Comparison of ENCODE assay signal across 29 cellular contexts in genomic region chr11:122089111-122089510, GRCh38. TPM values are rescaled to one million over a fixed set of nuclear protein-coding genes. Genes with fewer than 3 reads are reported as not detected.
DNase-seq lines count a peak whose midpoint lies in the region; ATAC-seq and TF ChIP-seq lines count a peak whose summit lies in the region.
"Had no signal": no experiment of that assay in that cellular context is flagged by ENCODE, and none has a peak within 500 bp of the region (broad histone marks: within the 10 kb centered on the region; RNA-seq: fewer than 3 reads in every experiment).

No MANE protein-coding gene starts in this region.

- no peak overlapping the region for H3K4me3 ChIP-seq in IMR-90 (ENCODE audit: insufficient read depth, low read depth, low read length)
- no peak overlapping the region for H3K4me3 ChIP-seq in right atrium auricular region
- no peak overlapping the region for H3K4me3 ChIP-seq in thoracic aorta
- H3K4me3 ChIP-seq: breast epithelium, coronary artery, ovary had no signal

- WGBS in IMR-90 (ENCODE audit: extremely low coverage in 2 of 2, insufficient read length in 1 of 2), 2 experiments, result no CpG with 5 or more reads among the region's 1 CpG

- peaks cover 17 to 51% of the 10 kb centered on the region in 2 donors for H3K27me3 Mint-ChIP-seq in natural killer cell treated with Interleukin-12 subunit alpha and Interleukin-12 subunit beta and Interleukin-15 and Interleukin-18, amount 100 ng/mL, for 72 hours
- H3K27me3 Mint-ChIP-seq in activated naive CD8-positive, alpha-beta T cell treated with anti-CD3 and anti-CD28 coated beads for 36 hours, result peaks cover 14% of the 10 kb centered on the region

- H3K23ac ChIP-seq in IMR-90 (ENCODE audit: low read depth, low read length), result no peak overlapping the region

- peaks cover 68% of the 10 kb centered on the region for H4K20me1 ChIP-seq in IMR-90 (ENCODE audit: insufficient read depth, low read length)

- no peak; the same call in 1 of the 2 replicates for TF ChIP-seq POLR2A in IMR-90 (IDR thresholded peaks at IDR 0.05; ENCODE audit: low read depth, low read length)

- no peak overlapping the region for H2AFZ ChIP-seq in IMR-90 (replicated peaks; ENCODE audit: low read length, poor library complexity)

- DNase-seq in IMR-90 (no peak), caudate nucleus (lab: John Stamatoyannopoulos, UW) (no peak), right atrium auricular region (ENCODE audit: low spot score) (no peak), thoracic aorta (ENCODE audit: low spot score) (no peak), omental fat pad (ENCODE audit: low spot score) (no peak)
- DNase-seq in activated naive CD4-positive, alpha-beta T cell treated with Interleukin-2 at 50 U/mL for 16 hours, result no peak
- DNase-seq in natural killer cell treated with Interleukin-12 subunit alpha and Interleukin-12 subunit beta and Interleukin-15 and Interleukin-18, amount 100 ng/mL, for 72 hours (ENCODE audit: low spot score), result no peak
- no peak for DNase-seq in activated naive CD8-positive, alpha-beta T cell treated with anti-CD3 and anti-CD28 coated beads for 36 hours
- DNase-seq: activated CD4-positive, alpha-beta T cell treated with anti-CD3 and anti-CD28 coated beads for 4 hours; activated gamma-delta T cell treated with Interleukin-2 at 50 U/mL for 16 hours; activated T-cell treated with anti-CD3 and anti-CD28 coated beads, Interleukin-2, amount 50 U/mL, for 1 hour; effector memory CD8-positive, alpha-beta T cell; erythroblast; foreskin melanocyte; midbrain; naive thymus-derived CD8-positive, alpha-beta T cell; NCI-H1694; NCI-H2171 treated with DMSO at 0.1 percent for 48 hours; NCI-H524; ovary; retina; SIG-M5; T-helper 9 cell had no signal

- no peak overlapping the region for H4K5ac ChIP-seq in IMR-90 (ENCODE audit: low read depth, low read length)

- no peak overlapping the region for H2BK20ac ChIP-seq in IMR-90 (ENCODE audit: low read depth, low read length)

- H3K79me1 ChIP-seq in IMR-90 (ENCODE audit: low read depth in 1 of 2, low read length in 2 of 2), result peaks cover 17 to 40% of the 10 kb centered on the region in 2 experiments

- H2BK5ac ChIP-seq in IMR-90 (ENCODE audit: low read depth, low read length, poor library complexity, severe bottlenecking), result peak overlapping the region; percentile 72

- H3K27ac Mint-ChIP-seq in natural killer cell treated with Interleukin-12 subunit alpha and Interleukin-12 subunit beta and Interleukin-15 and Interleukin-18, amount 100 ng/mL, for 72 hours, result no peak overlapping the region
- H3K27ac Mint-ChIP-seq in activated naive CD8-positive, alpha-beta T cell treated with anti-CD3 and anti-CD28 coated beads for 36 hours, result no peak overlapping the region
- H3K27ac Mint-ChIP-seq: effector memory CD8-positive, alpha-beta T cell; naive thymus-derived CD8-positive, alpha-beta T cell had no signal

- H3K18ac ChIP-seq in IMR-90 (ENCODE audit: low read depth, low read length), result no peak overlapping the region

- H3K4ac ChIP-seq in IMR-90 (ENCODE audit: low read depth, low read length), result no peak overlapping the region

- TF ChIP-seq CTCF in IMR-90 (conservative IDR thresholded peaks at IDR 0.05; ENCODE audit: low read depth, low read length) (no peak), right atrium auricular region (IDR thresholded peaks at IDR 0.05) (no peak), thoracic aorta (IDR thresholded peaks at IDR 0.05) (no peak), omental fat pad (IDR thresholded peaks at IDR 0.05) (no peak)

- no peaks in the 10 kb centered on the region for H3K9me3 Mint-ChIP-seq in natural killer cell treated with Interleukin-12 subunit alpha and Interleukin-12 subunit beta and Interleukin-15 and Interleukin-18, amount 100 ng/mL, for 72 hours
- no peaks in the 10 kb centered on the region for H3K9me3 Mint-ChIP-seq in activated naive CD8-positive, alpha-beta T cell treated with anti-CD3 and anti-CD28 coated beads for 36 hours
- H3K9me3 Mint-ChIP-seq: effector memory CD8-positive, alpha-beta T cell had no signal

- H3K4me2 ChIP-seq in IMR-90 (ENCODE audit: low read depth, low read length), result no peak overlapping the region; the same call in 1 of the 2 replicates

- H2BK15ac ChIP-seq in IMR-90 (ENCODE audit: low read depth, low read length), result no peak overlapping the region

- BruUV-seq in IMR-90 (replicated peaks; lab: Mats Ljungman, UMichigan), result no TSS peak

- no peak overlapping the region for H3K56ac ChIP-seq in IMR-90 (ENCODE audit: extremely low read depth, insufficient read depth, low read length)

- H3K4me1 ChIP-seq in IMR-90 (ENCODE audit: control insufficient read depth, insufficient read depth, low read length), result peaks cover 16% of the 10 kb centered on the region
- peaks cover 0 to 22% of the 10 kb centered on the region in 2 donors for H3K4me1 ChIP-seq in right atrium auricular region
- peaks cover 35 to 78% of the 10 kb centered on the region in 2 donors for H3K4me1 ChIP-seq in thoracic aorta (ENCODE audit: control insufficient read depth in 1 of 2, low read depth in 2 of 2)
- H3K4me1 ChIP-seq: breast epithelium had no signal

- no peak overlapping the region for H2AK5ac ChIP-seq in IMR-90 (ENCODE audit: low read depth, low read length)

- no peaks in the 10 kb centered on the region for H3K4me1 Mint-ChIP-seq in natural killer cell treated with Interleukin-12 subunit alpha and Interleukin-12 subunit beta and Interleukin-15 and Interleukin-18, amount 100 ng/mL, for 72 hours (ENCODE audit: low read depth in 2 of 2)
- no peaks in the 10 kb centered on the region for H3K4me1 Mint-ChIP-seq in activated naive CD8-positive, alpha-beta T cell treated with anti-CD3 and anti-CD28 coated beads for 36 hours
- H3K4me1 Mint-ChIP-seq: naive thymus-derived CD8-positive, alpha-beta T cell had no signal

- no peaks in the 10 kb centered on the region for H3K36me3 Mint-ChIP-seq in natural killer cell treated with Interleukin-12 subunit alpha and Interleukin-12 subunit beta and Interleukin-15 and Interleukin-18, amount 100 ng/mL, for 72 hours
- H3K36me3 Mint-ChIP-seq in activated naive CD8-positive, alpha-beta T cell treated with anti-CD3 and anti-CD28 coated beads for 36 hours, result no peaks in the 10 kb centered on the region
- H3K36me3 Mint-ChIP-seq: naive thymus-derived CD8-positive, alpha-beta T cell had no signal

- H4K8ac ChIP-seq in IMR-90 (ENCODE audit: low read depth in 2 of 2, low read length in 2 of 2), result no peak overlapping the region

- POLR2A ChIA-PET in IMR-90 (lab: Charles Lee; ENCODE audit: unreplicated experiment), result no interaction called here

- in situ Hi-C loops in IMR-90 (cut with MboI; ENCODE audit: low sequenced_read_pairs), result no loop called here

- no peak overlapping the region for H3K27ac ChIP-seq in IMR-90 (ENCODE audit: insufficient read depth, low read length)
- peak overlapping the region; percentile 64 for H3K27ac ChIP-seq in caudate nucleus (ENCODE audit: low read depth, low read length)
- peak overlapping the region; percentile 28 to 66 for H3K27ac ChIP-seq in right atrium auricular region
- H3K27ac ChIP-seq in thoracic aorta, result peak overlapping the region; percentile 6 to 96
- H3K27ac ChIP-seq: breast epithelium, ovary, VCaP had no signal

- no peak for TF ChIP-seq RAD21 in IMR-90 (IDR thresholded peaks at IDR 0.05; ENCODE audit: low read length)

- H3K9me3 ChIP-seq in IMR-90 (ENCODE audit: control insufficient read depth, insufficient read depth, low read length) (no peaks in the 10 kb centered on the region), right atrium auricular region (no peaks in the 10 kb centered on the region), thoracic aorta (no peaks in the 10 kb centered on the region)
- H3K9me3 ChIP-seq: breast epithelium, ovary had no signal

- no peak for ATAC-seq in IMR-90 (ENCODE audit: low read depth)
- ATAC-seq in thoracic aorta (ENCODE audit: insufficient number of reproducible peaks, low FRiP score, low read depth), result no peak
- no peak for ATAC-seq in natural killer cell treated with Interleukin-12 subunit alpha and Interleukin-12 subunit beta and Interleukin-15 and Interleukin-18, amount 100 ng/mL, for 72 hours
- no peak for ATAC-seq in omental fat pad (ENCODE audit: low FRiP score)
- ATAC-seq: effector memory CD8-positive, alpha-beta T cell; naive thymus-derived CD8-positive, alpha-beta T cell; Panc1 had no signal

- intact Hi-C loops in IMR-90 (cut with micrococcal nuclease), result loop anchor here (5.0 to 10.0 kb wide), 2 partner anchors 52 to 274 kb away; no protein-coding TSS in a partner anchor

- CTCF ChIA-PET in IMR-90 (lab: Yijun Ruan, JAX), result interaction anchor here (0.7 kb wide), 1 partner anchor 66 kb away, joined by 3 read pairs; no protein-coding TSS in a partner anchor

- no peak overlapping the region; the same call in 1 of the 2 replicates for H3K14ac ChIP-seq in IMR-90 (replicated peaks; ENCODE audit: low read depth, low read length)

- H3K36me3 ChIP-seq in IMR-90 (ENCODE audit: control insufficient read depth, insufficient read depth, low read length) (peaks cover 47% of the 10 kb centered on the region), right atrium auricular region (peaks cover 12% of the 10 kb centered on the region), thoracic aorta (peaks cover 5% of the 10 kb centered on the region)
- H3K36me3 ChIP-seq: breast epithelium, ovary had no signal

- no peak overlapping the region for H2BK120ac ChIP-seq in IMR-90 (ENCODE audit: low read depth, low read length)

- H3K9ac ChIP-seq in IMR-90 (ENCODE audit: low read depth, low read length), result no peak overlapping the region

- H3K9me1 ChIP-seq in IMR-90 (ENCODE audit: insufficient read depth, low read length), result peaks cover 18% of the 10 kb centered on the region

- H3K27me3 ChIP-seq in IMR-90 (ENCODE audit: control insufficient read depth, insufficient read depth, low read length), result no peaks in the 10 kb centered on the region
- H3K27me3 ChIP-seq in right atrium auricular region, result no peaks in the 10 kb centered on the region
- H3K27me3 ChIP-seq in thoracic aorta (replicated peaks; ENCODE audit: insufficient read depth), result no peaks in the 10 kb centered on the region
- H3K27me3 ChIP-seq: ovary had no signal

- H2AK9ac ChIP-seq in IMR-90 (replicated peaks; ENCODE audit: low read depth, low read length, poor library complexity), result no peak overlapping the region

- H4K91ac ChIP-seq in IMR-90 (ENCODE audit: insufficient read depth, low read depth, low read length), result no peak overlapping the region

- dilution Hi-C loops in IMR-90 (cut with HindIII; ENCODE audit: low sequenced_read_pairs, unreplicated experiment), result no loop called here

- H3K4me3 Mint-ChIP-seq in natural killer cell treated with Interleukin-12 subunit alpha and Interleukin-12 subunit beta and Interleukin-15 and Interleukin-18, amount 100 ng/mL, for 72 hours, result no peak overlapping the region
- no peak overlapping the region for H3K4me3 Mint-ChIP-seq in activated naive CD8-positive, alpha-beta T cell treated with anti-CD3 and anti-CD28 coated beads for 36 hours
- H3K4me3 Mint-ChIP-seq: effector memory CD8-positive, alpha-beta T cell; naive thymus-derived CD8-positive, alpha-beta T cell had no signal

RNA-seq across cellular contexts. Expression of gene BLID, which starts 26.9 kb away (rescaled TPM):
- 25.8 and 30.8 TPM in 2 replicates for total RNA-seq in IMR-90 (2012; rRNA removed)
- polyA plus RNA-seq in IMR-90 (2012; rRNA removed), result 0.13 and 0.24 TPM in 2 replicates
- polyA plus RNA-seq in IMR-90 (2012; cell fraction: cytosol; rRNA removed), result not detected in 2 replicates
- polyA plus RNA-seq in IMR-90 (2012; cell fraction: nucleus; rRNA removed; ENCODE audit: low replicate concordance), result 0.24 and 2.9 TPM in 2 replicates
- total RNA-seq in right atrium auricular region, result 1 to 10 TPM; 1.1 to 1.2 TPM
- 10 to 100 TPM; 24.6 to 53.4 TPM for total RNA-seq in thoracic aorta
- total RNA-seq in natural killer cell treated with Interleukin-12 subunit alpha and Interleukin-12 subunit beta and Interleukin-15 and Interleukin-18, amount 100 ng/mL, for 72 hours, result not detected
- 1 to 10 TPM; 1.7 to 6.5 (median 5.8) TPM for total RNA-seq in omental fat pad
- total RNA-seq in activated naive CD8-positive, alpha-beta T cell treated with anti-CD3 and anti-CD28 coated beads for 36 hours, result not detected
- total RNA-seq: H1; naive thymus-derived CD8-positive, alpha-beta T cell had no signal
- polyA plus RNA-seq: adipose tissue; H1; naive thymus-derived CD8-positive, alpha-beta T cell had no signal
